In the genomic region with DNA sequence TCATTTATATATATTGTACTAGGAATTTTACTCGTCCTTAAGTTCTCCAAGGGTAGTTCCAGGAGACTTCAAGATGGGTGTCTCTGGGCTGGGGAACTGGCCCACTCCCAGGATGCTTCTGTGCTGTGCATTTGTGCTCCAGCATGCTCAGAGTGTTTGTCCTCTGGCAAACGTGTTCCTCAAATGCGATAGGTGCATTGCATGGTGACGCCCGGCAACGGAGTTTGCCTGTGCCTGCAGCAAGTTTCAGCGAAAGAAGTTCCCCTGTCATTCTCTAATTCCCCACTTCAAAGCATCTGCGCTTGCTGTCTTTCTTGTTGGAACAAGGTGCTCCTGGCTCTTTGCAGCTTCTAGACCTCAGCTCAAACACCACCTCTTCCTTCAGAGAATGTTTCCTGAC, we compare ENCODE assay signal across 10 cellular contexts.
"Had no signal": no experiment of that assay in that cellular context is flagged by ENCODE, and none has a peak within 500 bp of the region (broad histone marks: within the 10 kb centered on the region; RNA-seq: fewer than 3 reads in every experiment).

No MANE protein-coding gene starts in this region.

- H2AFZ ChIP-seq: GM23248, GM23338 had no signal

- FAIRE-seq: H54 had no signal

- H3K4me3 Mint-ChIP-seq: GM23338, H9, HFFc6 had no signal

- H3K4me1 ChIP-seq: HAP-1 had no signal

- H3K9me3 ChIP-seq: HAP-1 had no signal

- H3K4me2 ChIP-seq: GM23338 had no signal

- H3K36me3 ChIP-seq: HAP-1 had no signal

- DNase-seq: GM23248, GOT3, H7, H9, HCEC 1CT, HFFc6 had no signal

- H3K9ac ChIP-seq: GM23248 had no signal

- H3K27ac ChIP-seq: GM23248 had no signal

- ATAC-seq: GM23338, HCT116 had no signal

- H3K27ac Mint-ChIP-seq: GM23338, H9, HFFc6 had no signal

- H3K4me3 ChIP-seq: GM23248, GM23338, HAP-1 had no signal

- H3K4me1 Mint-ChIP-seq: GM23338, H9 had no signal
